11 cellular contexts compared by ENCODE assay signal in genomic region chr11:35420371-35420770, GRCh38.
DNase-seq lines count a peak whose midpoint lies in the region; ATAC-seq, FAIRE-seq and TF ChIP-seq lines count a peak whose summit lies in the region.
"Had no signal": no experiment of that assay in that cellular context is flagged by ENCODE, and none has a peak within 500 bp of the region (broad histone marks: within the 10 kb centered on the region; RNA-seq: fewer than 3 reads in every experiment).

No MANE protein-coding gene starts in this region.

- TF ChIP-seq CTCF in D721Med (IDR thresholded peaks at IDR 0.05; ENCODE audit: insufficient read depth, missing control alignments), result no peak

- no peak for DNase-seq in activated T-cell treated with anti-CD3 and anti-CD28 coated beads, Interleukin-2, amount 50 U/mL, for 24 hours
- DNase-seq in activated T-cell treated with anti-CD3 and anti-CD28 coated beads for 4 hours (no peak), iris pigment epithelial cell (ENCODE audit: low read depth) (peak; percentile 16), D721Med (ENCODE audit: insufficient read length, low spot score) (no peak), NCI-H345 treated with DMSO at 0.1 percent for 48 hours (lab: John Stamatoyannopoulos, UW; ENCODE audit: unreplicated experiment) (no peak)
- no peak for DNase-seq in activated naive CD8-positive, alpha-beta T cell treated with anti-CD3 and anti-CD28 coated beads, Interleukin-2, amount 50 U/mL, for 24 hours
- DNase-seq: HCEC 1CT, kidney glomerular epithelial cell had no signal

- no peaks in the 10 kb centered on the region for H3K9me3 Mint-ChIP-seq in activated T-cell treated with anti-CD3 and anti-CD28 coated beads, Interleukin-2, amount 50 U/mL, for 24 hours
- no peaks in the 10 kb centered on the region for H3K9me3 Mint-ChIP-seq in activated naive CD8-positive, alpha-beta T cell treated with anti-CD3 and anti-CD28 coated beads, Interleukin-2, amount 50 U/mL, for 24 hours

- H3K36me3 Mint-ChIP-seq in activated T-cell treated with anti-CD3 and anti-CD28 coated beads, Interleukin-2, amount 50 U/mL, for 24 hours (ENCODE audit: low read depth), result no peaks in the 10 kb centered on the region
- no peaks in the 10 kb centered on the region for H3K36me3 Mint-ChIP-seq in activated naive CD8-positive, alpha-beta T cell treated with anti-CD3 and anti-CD28 coated beads, Interleukin-2, amount 50 U/mL, for 24 hours (ENCODE audit: low read depth)

- H3K4me1 ChIP-seq in stomach smooth muscle (ENCODE audit: control insufficient read depth, insufficient read depth, low read length), result peaks cover 25% of the 10 kb centered on the region

- no peaks in the 10 kb centered on the region for H3K9me3 ChIP-seq in stomach smooth muscle (ENCODE audit: control insufficient read depth in 2 of 2, low read length in 2 of 2)

- H3K27ac Mint-ChIP-seq in activated T-cell treated with anti-CD3 and anti-CD28 coated beads, Interleukin-2, amount 50 U/mL, for 24 hours, result no peak overlapping the region
- H3K27ac Mint-ChIP-seq in activated naive CD8-positive, alpha-beta T cell treated with anti-CD3 and anti-CD28 coated beads, Interleukin-2, amount 50 U/mL, for 24 hours, result no peak overlapping the region

- ATAC-seq in activated naive CD8-positive, alpha-beta T cell treated with anti-CD3 and anti-CD28 coated beads, Interleukin-2, amount 50 U/mL, for 24 hours, result no peak
- no peak for ATAC-seq in HG02798 (IDR thresholded peaks at IDR 0.05; ENCODE audit: poor library complexity, unreplicated experiment)

- H3K36me3 ChIP-seq in stomach smooth muscle (ENCODE audit: control insufficient read depth in 2 of 2, insufficient read depth in 2 of 2, low read length in 2 of 2), result no peaks in the 10 kb centered on the region

- peak overlapping the region; percentile 58 for H3K4me3 Mint-ChIP-seq in activated T-cell treated with anti-CD3 and anti-CD28 coated beads, Interleukin-2, amount 50 U/mL, for 24 hours
- peak overlapping the region; percentile 41 for H3K4me3 Mint-ChIP-seq in activated naive CD8-positive, alpha-beta T cell treated with anti-CD3 and anti-CD28 coated beads, Interleukin-2, amount 50 U/mL, for 24 hours

- no peak overlapping the region for H3K9ac ChIP-seq in stomach smooth muscle (ENCODE audit: low read length in 2 of 2)

- no peak for FAIRE-seq in D721Med (lab: Jason Lieb, UNC)
- FAIRE-seq: colon had no signal

- H3K4me1 Mint-ChIP-seq in activated T-cell treated with anti-CD3 and anti-CD28 coated beads, Interleukin-2, amount 50 U/mL, for 24 hours (ENCODE audit: low read depth), result peaks cover 12% of the 10 kb centered on the region
- peaks cover 11% of the 10 kb centered on the region for H3K4me1 Mint-ChIP-seq in activated naive CD8-positive, alpha-beta T cell treated with anti-CD3 and anti-CD28 coated beads, Interleukin-2, amount 50 U/mL, for 24 hours

- H3K27ac ChIP-seq in stomach smooth muscle (ENCODE audit: low read length), result no peak overlapping the region

- H3K27me3 ChIP-seq in stomach smooth muscle (ENCODE audit: control insufficient read depth in 1 of 2, insufficient read depth in 2 of 2, low read length in 2 of 2), result peaks cover 23 to 64% of the 10 kb centered on the region in 2 donors

- peaks cover 85% of the 10 kb centered on the region for H3K27me3 Mint-ChIP-seq in activated T-cell treated with anti-CD3 and anti-CD28 coated beads, Interleukin-2, amount 50 U/mL, for 24 hours
- H3K27me3 Mint-ChIP-seq in activated naive CD8-positive, alpha-beta T cell treated with anti-CD3 and anti-CD28 coated beads, Interleukin-2, amount 50 U/mL, for 24 hours, result peaks cover 73% of the 10 kb centered on the region

- peak overlapping the region; percentile 61 to 74 for H3K4me3 ChIP-seq in stomach smooth muscle (ENCODE audit: low read length in 2 of 2)
